In genomic region chr11:59106363-59107336, GRCh38 we compare ENCODE assay signal across 8 cellular contexts. TPM values are rescaled to one million over a fixed set of nuclear protein-coding genes. Genes with fewer than 3 reads are reported as not detected.
A peak's percentile ranks its signal among the peaks of the same experiment; 100 is the strongest.
DNase-seq lines count a peak whose midpoint lies in the region; ATAC-seq and TF ChIP-seq lines count a peak whose summit lies in the region.

TSS of gene FAM111B (plus strand) at chr11:59107237. CDS start at chr11:59109626, 2,389 bp downstream.

- H3K27ac Mint-ChIP-seq in T-helper 17 cell, result peak within 1 kb of the TSS; percentile 76

- peak within 1 kb of the TSS; percentile 95 for H3K4me3 Mint-ChIP-seq in T-helper 17 cell

- DNase-seq in NCI-H1417 (lab: John Stamatoyannopoulos, UW), result peak; percentile 95 to 99 (median 99)
- DNase-seq in T-helper 17 cell, result peak; percentile 32 to 64 (median 38)
- DNase-seq in astrocyte of the hippocampus (ENCODE audit: low read depth, low spot score), result peak; percentile 90
- DNase-seq in hippocampal formation (lab: John Stamatoyannopoulos, UW), result peak; percentile 62 to 73
- peak; percentile 92 for DNase-seq in renal cortical epithelial cell (ENCODE audit: low read depth)
- no peak for DNase-seq in effector CD8-positive, alpha-beta T cell (lab: John Stamatoyannopoulos, UW)

- no peaks in the 10 kb centered on the region for H3K9me3 ChIP-seq in T-helper 17 cell (ENCODE audit: control insufficient read depth, low read length, poor library complexity, severe bottlenecking)

- H3K4me1 Mint-ChIP-seq in T-helper 17 cell, result peaks cover 43% of the 10 kb centered on the region

- no peaks in the 10 kb centered on the region for H3K36me3 Mint-ChIP-seq in T-helper 17 cell (ENCODE audit: low read depth)

- peak; percentile 66 for TF ChIP-seq POLR2A in GM15510 (IDR thresholded peaks at IDR 0.05; ENCODE audit: borderline replicate concordance, extremely low read depth, insufficient read length)

- H3K27me3 Mint-ChIP-seq in T-helper 17 cell, result no peaks in the 10 kb centered on the region

- ATAC-seq in HG02763 (IDR thresholded peaks at IDR 0.05; ENCODE audit: unreplicated experiment) (peak; percentile 63), T-helper 17 cell (peak; percentile 88)

RNA-seq across cellular contexts. Expression of gene FAM111B, which starts in this region (rescaled TPM):
- total RNA-seq in T-helper 17 cell, result 1 to 10 TPM; 1.4 to 2.0 TPM
- 0.89 and 9.2 TPM in 2 replicates for total RNA-seq in renal cortical epithelial cell
